In the genomic region with DNA sequence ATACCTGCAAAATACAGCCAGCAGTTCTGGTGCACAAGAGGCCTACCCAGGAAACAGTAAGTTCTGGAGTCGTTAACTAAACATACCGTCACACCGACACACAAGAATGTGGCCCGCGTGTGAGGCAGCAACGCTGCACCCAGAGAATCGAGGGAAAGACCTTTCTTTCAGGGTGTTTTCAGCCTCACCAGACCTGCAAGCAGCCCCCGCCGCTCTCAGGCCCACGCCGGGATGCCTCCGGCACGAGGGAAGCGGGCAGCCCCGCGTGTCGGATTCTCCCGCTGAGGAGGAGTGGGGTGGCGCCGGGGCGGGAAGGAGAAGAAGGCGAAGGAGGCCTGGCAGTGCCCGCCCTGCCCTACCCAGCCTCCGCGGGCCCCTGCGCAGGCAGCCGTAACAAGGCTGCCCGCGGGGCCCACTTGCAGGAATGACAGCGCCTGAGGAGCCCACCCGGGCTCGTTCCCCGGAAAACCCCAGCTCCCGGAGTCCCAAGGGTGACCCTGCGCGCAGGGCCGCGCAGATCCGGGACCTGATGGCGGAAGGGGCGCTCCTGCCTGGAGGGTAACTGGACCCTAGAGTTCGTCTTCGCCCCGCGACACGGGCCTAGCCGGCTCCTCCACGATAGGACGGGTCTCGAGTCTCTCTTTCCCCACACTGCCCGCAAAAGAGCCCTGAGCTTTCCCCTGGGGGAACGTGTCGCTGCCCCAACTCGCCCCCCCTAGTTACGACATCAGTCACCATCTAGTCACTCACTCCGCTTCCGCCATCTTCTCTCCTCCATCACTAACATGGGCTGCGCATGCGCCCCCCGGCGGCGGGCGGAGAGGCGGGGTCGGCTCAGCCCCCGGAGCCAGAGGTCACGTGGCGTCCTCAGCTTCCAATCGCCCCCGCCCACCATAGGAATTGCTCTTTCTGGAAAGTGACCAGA, we compare ENCODE assay signal across 8 cellular contexts. TPM values are rescaled to one million over a fixed set of nuclear protein-coding genes. Genes with fewer than 3 reads are reported as not detected.
DNase-seq lines count a peak whose midpoint lies in the region; ATAC-seq and TF ChIP-seq lines count a peak whose summit lies in the region.

A gene with protein sequence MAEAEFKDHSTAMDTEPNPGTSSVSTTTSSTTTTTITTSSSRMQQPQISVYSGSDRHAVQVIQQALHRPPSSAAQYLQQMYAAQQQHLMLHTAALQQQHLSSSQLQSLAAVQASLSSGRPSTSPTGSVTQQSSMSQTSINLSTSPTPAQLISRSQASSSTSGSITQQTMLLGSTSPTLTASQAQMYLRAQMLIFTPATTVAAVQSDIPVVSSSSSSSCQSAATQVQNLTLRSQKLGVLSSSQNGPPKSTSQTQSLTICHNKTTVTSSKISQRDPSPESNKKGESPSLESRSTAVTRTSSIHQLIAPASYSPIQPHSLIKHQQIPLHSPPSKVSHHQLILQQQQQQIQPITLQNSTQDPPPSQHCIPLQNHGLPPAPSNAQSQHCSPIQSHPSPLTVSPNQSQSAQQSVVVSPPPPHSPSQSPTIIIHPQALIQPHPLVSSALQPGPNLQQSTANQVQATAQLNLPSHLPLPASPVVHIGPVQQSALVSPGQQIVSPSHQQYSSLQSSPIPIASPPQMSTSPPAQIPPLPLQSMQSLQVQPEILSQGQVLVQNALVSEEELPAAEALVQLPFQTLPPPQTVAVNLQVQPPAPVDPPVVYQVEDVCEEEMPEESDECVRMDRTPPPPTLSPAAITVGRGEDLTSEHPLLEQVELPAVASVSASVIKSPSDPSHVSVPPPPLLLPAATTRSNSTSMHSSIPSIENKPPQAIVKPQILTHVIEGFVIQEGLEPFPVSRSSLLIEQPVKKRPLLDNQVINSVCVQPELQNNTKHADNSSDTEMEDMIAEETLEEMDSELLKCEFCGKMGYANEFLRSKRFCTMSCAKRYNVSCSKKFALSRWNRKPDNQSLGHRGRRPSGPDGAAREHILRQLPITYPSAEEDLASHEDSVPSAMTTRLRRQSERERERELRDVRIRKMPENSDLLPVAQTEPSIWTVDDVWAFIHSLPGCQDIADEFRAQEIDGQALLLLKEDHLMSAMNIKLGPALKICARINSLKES (minus strand): TSS at position 782 of the 925 bp plus-strand sequence. CDS start 18 bp downstream, at position 764.

- peak within 1 kb of the TSS; percentile 98 for H3K27ac ChIP-seq in CD4-positive, CD25-positive, alpha-beta regulatory T cell (ENCODE audit: insufficient read depth, low read length, poor library complexity, severe bottlenecking)
- H3K27ac ChIP-seq in left lung = peak within 1 kb of the TSS; percentile 97 to 98

- peaks cover 4% of the 10 kb centered on the region for H3K27me3 Mint-ChIP-seq in CD4-positive, CD25-positive, alpha-beta regulatory T cell
- H3K27me3 Mint-ChIP-seq in dendritic cell treated with granulocyte-macrophage colony-stimulating factor and Interleukin-4, amounts not matched to agents 40 ng/mL and 50 ng/mL, for 4 days = no peaks in the 10 kb centered on the region

- H3K36me3 ChIP-seq in CD4-positive, CD25-positive, alpha-beta regulatory T cell (ENCODE audit: control insufficient read depth, insufficient read depth, low read length) = peaks cover 21% of the 10 kb centered on the region
- H3K36me3 ChIP-seq in left lung = peaks cover 0 to 24% of the 10 kb centered on the region in 2 donors

- peak; percentile 65 to 68 for ATAC-seq in CD4-positive, CD25-positive, alpha-beta regulatory T cell (ENCODE audit: low read depth in 2 of 2)
- peak; percentile 67 for ATAC-seq in GM19438 (IDR thresholded peaks at IDR 0.05; ENCODE audit: low read depth, unreplicated experiment)
- ATAC-seq in HG03571 (IDR thresholded peaks at IDR 0.05; ENCODE audit: unreplicated experiment) = peak; percentile 80
- ATAC-seq in left lung = peak; percentile 90

- intact Hi-C loops in dendritic cell treated with granulocyte-macrophage colony-stimulating factor and Interleukin-4, amounts not matched to agents 40 ng/mL and 50 ng/mL, for 4 days (cut with micrococcal nuclease) = loop anchor here (2.0 kb wide), 3 partner anchors 42 to 408 kb away; a partner anchor contains a TSS
- intact Hi-C loops in left lung (cut with DNase I) = no loop called here

- TF ChIP-seq CTCF in left lung (IDR thresholded peaks at IDR 0.05) = peak in 1 of 2 donors; percentile 13

- H3K9me3 Mint-ChIP-seq in CD4-positive, CD25-positive, alpha-beta regulatory T cell = no peaks in the 10 kb centered on the region
- no peaks in the 10 kb centered on the region for H3K9me3 Mint-ChIP-seq in dendritic cell treated with granulocyte-macrophage colony-stimulating factor and Interleukin-4, amounts not matched to agents 40 ng/mL and 50 ng/mL, for 4 days

- H3K27me3 ChIP-seq in CD4-positive, CD25-positive, alpha-beta regulatory T cell (ENCODE audit: control insufficient read depth, insufficient read depth, low read length) = no peaks in the 10 kb centered on the region
- no peaks in the 10 kb centered on the region for H3K27me3 ChIP-seq in left lung

- H3K4me1 ChIP-seq in CD4-positive, CD25-positive, alpha-beta regulatory T cell (ENCODE audit: control insufficient read depth, insufficient read depth, low read length, poor library complexity, severe bottlenecking) = peaks cover 50% of the 10 kb centered on the region
- H3K4me1 ChIP-seq in left lung = peaks cover 14 to 35% of the 10 kb centered on the region in 2 donors

- peak; percentile 86 to 93 (median 91) for DNase-seq in CD4-positive, CD25-positive, alpha-beta regulatory T cell
- DNase-seq in NCI-H774 (lab: John Stamatoyannopoulos, UW) (peak; percentile 97), left lung (peak; percentile 93 to 97)
- DNase-seq in activated CD4-positive, alpha-beta T cell treated with anti-CD3 and anti-CD28 coated beads, Interleukin-2, amount 50 U/mL, for 4 hours = peak; percentile 89 to 90
- DNase-seq in stimulated activated CD4-positive, alpha-beta T cell treated with anti-CD3 and anti-CD28 coated beads, Interleukin-2, amount 100 ng/mL, for 4 hours (ENCODE audit: low read depth) = peak; percentile 90

- H3K27ac Mint-ChIP-seq in CD4-positive, CD25-positive, alpha-beta regulatory T cell = peak within 1 kb of the TSS; percentile 98 to 100 (median 100)
- peak within 1 kb of the TSS; percentile 99 for H3K27ac Mint-ChIP-seq in dendritic cell treated with granulocyte-macrophage colony-stimulating factor and Interleukin-4, amounts not matched to agents 40 ng/mL and 50 ng/mL, for 4 days

- H3K9me3 ChIP-seq in CD4-positive, CD25-positive, alpha-beta regulatory T cell (ENCODE audit: control insufficient read depth in 2 of 2, low read length in 2 of 2) = no peaks in the 10 kb centered on the region
- no peaks in the 10 kb centered on the region for H3K9me3 ChIP-seq in left lung

- H3K4me1 Mint-ChIP-seq in CD4-positive, CD25-positive, alpha-beta regulatory T cell = peaks cover 20 to 40% (median 30%) of the 10 kb centered on the region in 4 donors
- peaks cover 19% of the 10 kb centered on the region for H3K4me1 Mint-ChIP-seq in dendritic cell treated with granulocyte-macrophage colony-stimulating factor and Interleukin-4, amounts not matched to agents 40 ng/mL and 50 ng/mL, for 4 days (ENCODE audit: low read depth)

- H3K4me3 Mint-ChIP-seq in CD4-positive, CD25-positive, alpha-beta regulatory T cell = peak within 1 kb of the TSS; percentile 97 to 99 (median 98)
- peak within 1 kb of the TSS; percentile 98 for H3K4me3 Mint-ChIP-seq in dendritic cell treated with granulocyte-macrophage colony-stimulating factor and Interleukin-4, amounts not matched to agents 40 ng/mL and 50 ng/mL, for 4 days

- H3K4me3 ChIP-seq in CD4-positive, CD25-positive, alpha-beta regulatory T cell (ENCODE audit: low read depth, low read length) = peak within 1 kb of the TSS; percentile 96
- H3K4me3 ChIP-seq in left lung = peak within 1 kb of the TSS; percentile 77 to 93

- peaks cover 23% of the 10 kb centered on the region for H3K36me3 Mint-ChIP-seq in CD4-positive, CD25-positive, alpha-beta regulatory T cell
- peaks cover 39% of the 10 kb centered on the region for H3K36me3 Mint-ChIP-seq in dendritic cell treated with granulocyte-macrophage colony-stimulating factor and Interleukin-4, amounts not matched to agents 40 ng/mL and 50 ng/mL, for 4 days (ENCODE audit: low read depth)

RNA-seq across cellular contexts. Expression of the gene that starts here (rescaled TPM):
- total RNA-seq in CD4-positive, CD25-positive, alpha-beta regulatory T cell = 177 TPM
- 10 to 100 TPM; 38.5 to 50.1 (median 42.7) TPM for polyA plus RNA-seq in CD4-positive, CD25-positive, alpha-beta regulatory T cell
- 10 to 100 TPM; 58.3 to 66.3 TPM for total RNA-seq in left lung

Comparison
In these comparisons a context has a peak if more than half of its experiments do, and no peak if none do; other contexts are left out.
1. Peak in every context shown above with its lines: DNase-seq, ATAC-seq, H3K4me3 ChIP-seq and H3K27ac ChIP-seq.